25 cellular contexts compared by ENCODE assay signal in the genomic region with DNA sequence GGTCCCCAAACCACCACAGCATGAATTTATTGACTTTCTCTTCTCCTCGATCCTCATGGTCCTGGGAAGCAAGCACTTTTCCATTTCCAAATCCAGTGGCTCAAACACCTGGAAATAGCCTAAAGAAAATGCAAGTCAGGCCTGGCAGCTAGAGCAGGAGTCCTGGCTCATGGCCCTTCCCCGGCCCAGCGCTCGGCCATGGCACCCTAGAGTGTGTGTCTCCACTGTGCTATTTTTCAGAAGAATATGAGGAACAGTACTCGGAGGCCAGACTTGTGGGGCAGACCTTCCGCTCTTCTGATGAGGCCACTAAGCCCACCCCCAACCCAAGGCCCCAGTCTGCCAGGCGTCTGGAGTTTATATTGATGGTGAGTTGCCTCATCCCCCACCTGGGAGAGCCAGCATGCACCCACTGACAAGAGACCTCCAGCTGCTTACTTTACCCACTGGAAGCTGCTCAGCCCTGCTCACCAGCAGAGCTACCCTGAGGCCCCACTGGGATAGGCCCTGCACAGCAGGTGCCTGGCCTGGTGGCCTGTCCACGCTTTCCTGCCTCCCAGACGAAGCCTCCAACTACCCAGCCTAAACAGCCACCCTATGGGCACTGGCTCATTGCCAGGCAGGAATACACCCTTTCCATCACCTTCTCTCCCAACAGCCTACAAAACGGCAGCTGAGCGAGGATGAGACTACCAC.
"Had no signal": no experiment of that assay in that cellular context is flagged by ENCODE, and none has a peak within 500 bp of the region (broad histone marks: within the 10 kb centered on the region; RNA-seq: fewer than 3 reads in every experiment).

No MANE protein-coding gene starts in this region.

- H3K27me3 Mint-ChIP-seq: dendritic cell treated with granulocyte-macrophage colony-stimulating factor and Interleukin-4, amounts not matched to agents 40 ng/mL and 50 ng/mL, for 4 days; effector memory CD8-positive, alpha-beta T cell had no signal

- H3K27ac Mint-ChIP-seq: dendritic cell treated with granulocyte-macrophage colony-stimulating factor and Interleukin-4, amounts not matched to agents 40 ng/mL and 50 ng/mL, for 4 days; endodermal cell had no signal

- ATAC-seq: effector memory CD8-positive, alpha-beta T cell; esophagus mucosa; foreskin keratinocyte; gastrocnemius medialis; gastroesophageal sphincter; heart left ventricle; heart right ventricle had no signal

- H3K27ac ChIP-seq: colonic mucosa, coronary artery, epithelial cell of prostate, esophagus muscularis mucosa, esophagus squamous epithelium, foreskin keratinocyte, gastrocnemius medialis, gastroesophageal sphincter, heart left ventricle, heart right ventricle had no signal

- H3K9me3 ChIP-seq: colonic mucosa, esophagus muscularis mucosa, esophagus squamous epithelium, gastrocnemius medialis, gastroesophageal sphincter, heart left ventricle, heart right ventricle had no signal

- H3K4me1 ChIP-seq: colonic mucosa, foreskin keratinocyte, gastrocnemius medialis had no signal

- H3K4me3 Mint-ChIP-seq: dendritic cell treated with granulocyte-macrophage colony-stimulating factor and Interleukin-4, amounts not matched to agents 40 ng/mL and 50 ng/mL, for 4 days; effector memory CD8-positive, alpha-beta T cell; endodermal cell had no signal

- H3K4me3 ChIP-seq: colonic mucosa, coronary artery, dorsolateral prefrontal cortex, esophagus muscularis mucosa, esophagus squamous epithelium, gastrocnemius medialis, gastroesophageal sphincter, heart left ventricle, heart right ventricle had no signal

- DNase-seq: colonic mucosa; cortex of kidney; dermis blood vessel endothelial cell; dorsolateral prefrontal cortex; effector CD4-positive, alpha-beta T cell; effector CD8-positive, alpha-beta T cell; effector memory CD4-positive, alpha-beta T cell; effector memory CD8-positive, alpha-beta T cell; endodermal cell; erythroblast; esophagus squamous epithelium; foreskin fibroblast; foreskin keratinocyte; foreskin melanocyte; gastrocnemius medialis; glutamatergic neuron; head of caudate nucleus; heart left ventricle; heart right ventricle had no signal

- H3K36me3 ChIP-seq: colonic mucosa, gastrocnemius medialis had no signal

- H3K4me1 Mint-ChIP-seq: endodermal cell had no signal

- H3K27me3 ChIP-seq: esophagus muscularis mucosa, gastroesophageal sphincter had no signal
